ENCODE assay signal across 9 cellular contexts in genomic region chr1:220475608-220476007, GRCh38. TPM values are rescaled to one million over a fixed set of nuclear protein-coding genes. Genes with fewer than 3 reads are reported as not detected.
A peak's percentile ranks its signal among the peaks of the same experiment; 100 is the strongest.
DNase-seq lines count a peak whose midpoint lies in the region; TF ChIP-seq lines count a peak whose summit lies in the region.
"Not testable (repeated sequence)": the region's sequence is repeated elsewhere in the genome, so short reads cannot be mapped to it uniquely, and the experiment has no call there.
"Had no signal": no experiment of that assay in that cellular context is flagged by ENCODE, and none has a peak within 500 bp of the region (broad histone marks: within the 10 kb centered on the region; RNA-seq: fewer than 3 reads in every experiment).

No MANE protein-coding gene starts in this region.

- not testable (repeated sequence) for TF ChIP-seq CTCF in esophagus muscularis mucosa (IDR thresholded peaks at IDR 0.05); testis (IDR thresholded peaks at IDR 0.05)

- intact Hi-C loops in esophagus muscularis mucosa (cut with DNase I); testis (cut with DNase I; ENCODE audit: low total_unique reads): not testable (repeated sequence)

- DNase-seq in esophagus muscularis mucosa (ENCODE audit: extremely low spot score): peak; percentile 24
- DNase-seq in testis: not testable (repeated sequence)

- TF ChIP-seq EP300 in esophagus muscularis mucosa (IDR thresholded peaks at IDR 0.05): not testable (repeated sequence)

- H3K36me3 ChIP-seq in esophagus muscularis mucosa; testis (ENCODE audit: low read depth, missing control alignments): not testable (repeated sequence)

- not testable (repeated sequence) for TF ChIP-seq POLR2A in esophagus muscularis mucosa (IDR thresholded peaks at IDR 0.05; ENCODE audit: low read depth); testis (IDR thresholded peaks at IDR 0.05)

- not testable (repeated sequence) for H3K27ac ChIP-seq in esophagus muscularis mucosa (replicated peaks in 1 of 4); testis

- H3K9me3 ChIP-seq in esophagus muscularis mucosa, testis: not testable (repeated sequence)

- no CpG with 5 or more reads among the region's 35 CpGs for WGBS in esophagus muscularis mucosa
- WGBS in testis, 2 donors: 74% methylated on average over 25 of the region's 35 CpGs; no CpG with 5 or more reads in 1 of the 2 donors

- not testable (repeated sequence) for H3K4me3 ChIP-seq in esophagus muscularis mucosa
- H3K4me3 ChIP-seq in testis: peak overlapping the region; percentile 39 to 51

- H3K27me3 ChIP-seq in esophagus muscularis mucosa, testis: not testable (repeated sequence)

- H3K4me1 ChIP-seq in esophagus muscularis mucosa, testis: not testable (repeated sequence)

RNA-seq across cellular contexts. Expression of gene MARK1, which starts 52.3 kb away (rescaled TPM):
- total RNA-seq in esophagus muscularis mucosa (10 to 100 TPM; 16.7 to 24.4 (median 17.6) TPM), testis (10 to 100 TPM; 31.2 to 49.6 TPM)
- 25.5 TPM for polyA plus RNA-seq in testis (ENCODE audit: insufficient read depth, low read depth, low replicate concordance)
- total RNA-seq: CD4-positive, alpha-beta T cell; CD4-positive, CD25-positive, alpha-beta regulatory T cell; CD8-positive, alpha-beta T cell had no signal
- polyA plus RNA-seq: AG04450; CD14-positive monocyte; CD4-positive, alpha-beta memory T cell; CD8-positive, alpha-beta memory T cell had no signal
